ENCODE assay signal across 8 cellular contexts in genomic region chr12:39619316-39619659, GRCh38. TPM values are rescaled to one million over a fixed set of nuclear protein-coding genes. Genes with fewer than 3 reads are reported as not detected.
DNase-seq lines count a peak whose midpoint lies in the region; ATAC-seq and TF ChIP-seq lines count a peak whose summit lies in the region.

No MANE protein-coding gene starts in this region.

- peak; percentile 24 for ATAC-seq in GM19023 (IDR thresholded peaks at IDR 0.05; ENCODE audit: unreplicated experiment)
- ATAC-seq in HG03108 (IDR thresholded peaks at IDR 0.05; ENCODE audit: unreplicated experiment), result peak; percentile 6
- ATAC-seq in sciatic nerve, result peak; percentile 47

- TF ChIP-seq CTCF in AG04450 (IDR thresholded peaks at IDR 0.05; ENCODE audit: low read depth, low read length), result no peak
- no peak for TF ChIP-seq CTCF in fibroblast of pulmonary artery (IDR thresholded peaks at IDR 0.05; ENCODE audit: low read length, missing control alignments)

- no peaks in the 10 kb centered on the region for H3K36me3 ChIP-seq in SK-N-MC (ENCODE audit: insufficient read depth, low read length)

- no peak for DNase-seq in AG04450 (ENCODE audit: low read depth, low spot score)
- no peak for DNase-seq in SK-N-MC (ENCODE audit: low read depth, low spot score)
- no peak for DNase-seq in fibroblast of pulmonary artery (ENCODE audit: low read depth)
- DNase-seq in sciatic nerve (ENCODE audit: low spot score), result no peak
- DNase-seq in mesenteric fat pad (ENCODE audit: low spot score), result no peak
- DNase-seq in COLO668 (lab: John Stamatoyannopoulos, UW; ENCODE audit: unreplicated experiment), result no peak

- H3K27ac ChIP-seq in AG04450 (ENCODE audit: low read depth, low read length) (no peak overlapping the region), SK-N-MC (no peak overlapping the region)

- no peaks in the 10 kb centered on the region for H3K9me3 ChIP-seq in AG04450 (ENCODE audit: control insufficient read depth, insufficient read depth, low read length)
- no peaks in the 10 kb centered on the region for H3K9me3 ChIP-seq in SK-N-MC (ENCODE audit: low read depth, low read length)

- CTCF ChIA-PET in AG04450 (lab: Charles Lee), result interaction anchor here (0.8 to 1.6 kb wide), 2 partner anchors 301 to 372 kb away, joined by 3 to 10 read pairs; no protein-coding TSS in a partner anchor

- POLR2A ChIA-PET in AG04450 (lab: Yijun Ruan, JAX), result no interaction called here

- no peaks in the 10 kb centered on the region for H3K27me3 ChIP-seq in AG04450 (ENCODE audit: control insufficient read depth, insufficient read depth, low read length)

- H3K4me3 ChIP-seq in AG04450 (ENCODE audit: low read depth, low read length), result peak overlapping the region; percentile 60
- H3K4me3 ChIP-seq in SK-N-MC, result peak overlapping the region; percentile 81
- H3K4me3 ChIP-seq in fibroblast of pulmonary artery (replicated peaks; ENCODE audit: low read depth, low read length), result peak overlapping the region; percentile 64

- H3K9ac ChIP-seq in SK-N-MC (ENCODE audit: insufficient read length), result no peak overlapping the region

- intact Hi-C loops in sciatic nerve (cut with DNase I), result no loop called here

RNA-seq across cellular contexts. Expression of gene ABCD2, which starts 0.3 kb away (rescaled TPM):
- not detected in 2 replicates for polyA plus RNA-seq in AG04450 (2011; rRNA removed)
- 0.05 TPM in 1 of 2 replicates, not detected in the other for polyA minus RNA-seq in AG04450 (2011; rRNA and poly(A)+ RNA removed)
- total RNA-seq in sciatic nerve (1.5 TPM), mesenteric fat pad (26.0 TPM)

Comparison
In these comparisons a context has a peak if more than half of its experiments do, and no peak if none do; other contexts are left out.
1. RNA of gene ABCD2, which starts 0.3 kb away (total RNA-seq): 26.0 TPM in mesenteric fat pad (single experiment); 1.5 TPM in sciatic nerve (single experiment); every median in the first group is over 10 times any median in the second.
2. Peak in every context shown above with its lines, with median percentiles within 50 percentile points of each other: H3K4me3 ChIP-seq and ATAC-seq.